8 cellular contexts compared by ENCODE assay signal in genomic region chr6:31971993-31972708, GRCh38. TPM values are rescaled to one million over a fixed set of nuclear protein-coding genes. Genes with fewer than 3 reads are reported as not detected.
DNase-seq lines count a peak whose midpoint lies in the region; ATAC-seq, FAIRE-seq and TF ChIP-seq lines count a peak whose summit lies in the region.

TSS of gene DXO (minus strand) at chr6:31972138. CDS start at chr6:31971675, 463 bp downstream.

- peak within 1 kb of the TSS; percentile 94 for H3K4me3 ChIP-seq in AG10803 (ENCODE audit: low read length)
- H3K4me3 ChIP-seq in kidney (ENCODE audit: low read length in 2 of 2) = peak within 1 kb of the TSS; percentile 80 to 89

- H3K27ac ChIP-seq in kidney (ENCODE audit: low read depth in 2 of 2, low read length in 2 of 2) = peak within 1 kb of the TSS; percentile 94 to 99

- no peak for FAIRE-seq in kidney (lab: Jason Lieb, UNC)

- peak; percentile 87 for ATAC-seq in GM19043 (IDR thresholded peaks at IDR 0.05; ENCODE audit: low read depth, unreplicated experiment)
- peak; percentile 77 for ATAC-seq in HG03378 (IDR thresholded peaks at IDR 0.05; ENCODE audit: unreplicated experiment)

- peak; percentile 99 for DNase-seq in AG10803 (ENCODE audit: low read depth)
- DNase-seq in NCI-H460 (ENCODE audit: extremely low read depth, low read depth) = peak; percentile 95
- peak; percentile 94 for DNase-seq in activated CD4-positive, alpha-beta T cell treated with anti-CD3 and anti-CD28 coated beads for 1 hour
- DNase-seq in cerebellum (ENCODE audit: low spot score) = peak; percentile 99
- peak; percentile 99 for DNase-seq in kidney
- DNase-seq in stimulated activated CD4-positive, alpha-beta T cell treated with anti-CD3 and anti-CD28 coated beads, Interleukin-15, amount 100 ng/mL, for 24 hours = peak; percentile 98

- peaks cover 16 to 17% of the 10 kb centered on the region in 2 donors for H3K36me3 ChIP-seq in kidney (ENCODE audit: control insufficient read depth in 1 of 2, insufficient read depth in 2 of 2, low read length in 2 of 2)

- peaks cover 0 to 26% of the 10 kb centered on the region in 2 donors for H3K4me1 ChIP-seq in kidney (ENCODE audit: control insufficient read depth in 1 of 2, insufficient read depth in 1 of 2, low read depth in 1 of 2, low read length in 2 of 2)

- intact Hi-C loops in kidney (cut with DNase I) = no loop called here

- H3K9me3 ChIP-seq in kidney (ENCODE audit: control insufficient read depth in 1 of 2, low read length in 2 of 2) = no peaks in the 10 kb centered on the region

- peak within 1 kb of the TSS; percentile 63 to 74 for H3K9ac ChIP-seq in kidney (ENCODE audit: low read length in 2 of 2)

- TF ChIP-seq CTCF in AG10803 (conservative IDR thresholded peaks at IDR 0.05; ENCODE audit: low read length) = no peak
- TF ChIP-seq CTCF in kidney (IDR thresholded peaks at IDR 0.05; ENCODE audit: borderline replicate concordance, extremely low read depth, insufficient read depth) = no peak

RNA-seq across cellular contexts. Expression of gene DXO, which starts in this region (rescaled TPM):
- total RNA-seq in NCI-H460 (2014; rRNA removed; shearing (Covaris generic)) = 19.4 and 21.1 TPM in 2 replicates
- 53.4 and 70.9 TPM in 2 replicates for polyA plus RNA-seq in NCI-H460 (2014; cell fraction: nucleus; rRNA removed)
- total RNA-seq in cerebellum (7.7 TPM), kidney (21.3 TPM)
- polyA plus RNA-seq in kidney (ENCODE audit: insufficient read depth, low read depth, low replicate concordance) = 26.0 TPM

Comparison
In these comparisons a context has a peak if more than half of its experiments do, and no peak if none do; other contexts are left out.
1. Peak in every context shown above with its lines: DNase-seq, ATAC-seq, H3K4me3 ChIP-seq and H3K27ac ChIP-seq.